Comparison of ENCODE assay signal across 7 cellular contexts in genomic region chr15:44560926-44561325, GRCh38. TPM values are rescaled to one million over a fixed set of nuclear protein-coding genes. Genes with fewer than 3 reads are reported as not detected.
DNase-seq lines count a peak whose midpoint lies in the region; ATAC-seq, FAIRE-seq and TF ChIP-seq lines count a peak whose summit lies in the region.
"Not testable (repeated sequence)": the region's sequence is repeated elsewhere in the genome, so short reads cannot be mapped to it uniquely, and the experiment has no call there.

No MANE protein-coding gene starts in this region.

- POLR2A ChIA-PET in CD4-positive, alpha-beta memory T cell (lab: Charles Lee; ENCODE audit: partially characterized antibody), result interaction anchor here (1.1 kb wide), 1 partner anchor 24 kb away, joined by 3 read pairs; the partner anchor contains the start of gene EIF3J
- POLR2A ChIA-PET in activated CD4-positive, alpha-beta T cell treated with anti-CD3 and anti-CD28 coated beads for 36 hours (lab: Charles Lee), result not testable (repeated sequence)

- peak overlapping the region; percentile 20 to 87 (median 77) for H3K27ac Mint-ChIP-seq in CD4-positive, alpha-beta memory T cell
- H3K27ac Mint-ChIP-seq in activated CD4-positive, alpha-beta T cell treated with anti-CD3 and anti-CD28 coated beads for 36 hours, result peak overlapping the region; percentile 69
- peak overlapping the region; percentile 83 for H3K27ac Mint-ChIP-seq in activated T-cell treated with anti-CD3 and anti-CD28 coated beads, Interleukin-2, amount 50 U/mL, for 24 hours
- peak overlapping the region; percentile 37 to 89 for H3K27ac Mint-ChIP-seq in activated naive CD4-positive, alpha-beta T cell treated with anti-CD3 and anti-CD28 coated beads, Interleukin-2, amount 50 U/mL, for 72 hours
- peak overlapping the region; percentile 23 for H3K27ac Mint-ChIP-seq in osteocyte (ENCODE audit: unreplicated experiment)

- intact Hi-C loops in CD4-positive, alpha-beta memory T cell (cut with micrococcal nuclease); activated CD4-positive, alpha-beta T cell treated with anti-CD3 and anti-CD28 coated beads for 36 hours (cut with DNase I, micrococcal nuclease): not testable (repeated sequence)

- peak overlapping the region; percentile 29 for H3K27ac ChIP-seq in CD4-positive, alpha-beta memory T cell (ENCODE audit: low read depth, low read length)
- H3K27ac ChIP-seq in cardiac muscle cell, result peak overlapping the region; percentile 36

- ATAC-seq in activated CD4-positive, alpha-beta T cell treated with anti-CD3 and anti-CD28 coated beads for 36 hours; activated naive CD4-positive, alpha-beta T cell treated with anti-CD3 and anti-CD28 coated beads, Interleukin-2, amount 50 U/mL, for 72 hours: not testable (repeated sequence)

- H3K4me3 ChIP-seq in CD4-positive, alpha-beta memory T cell (ENCODE audit: low read length in 2 of 2); cardiac muscle cell: not testable (repeated sequence)

- peaks cover 66 to 83% of the 10 kb centered on the region in 2 donors for H3K36me3 Mint-ChIP-seq in CD4-positive, alpha-beta memory T cell
- peaks cover 73% of the 10 kb centered on the region for H3K36me3 Mint-ChIP-seq in activated CD4-positive, alpha-beta T cell treated with anti-CD3 and anti-CD28 coated beads for 36 hours (ENCODE audit: low read depth)
- H3K36me3 Mint-ChIP-seq in activated T-cell treated with anti-CD3 and anti-CD28 coated beads, Interleukin-2, amount 50 U/mL, for 24 hours (ENCODE audit: low read depth), result peaks cover 98% of the 10 kb centered on the region
- H3K36me3 Mint-ChIP-seq in activated naive CD4-positive, alpha-beta T cell treated with anti-CD3 and anti-CD28 coated beads, Interleukin-2, amount 50 U/mL, for 72 hours, result peaks cover 9 to 45% of the 10 kb centered on the region in 2 donors
- peaks cover 55% of the 10 kb centered on the region for H3K36me3 Mint-ChIP-seq in osteocyte (ENCODE audit: unreplicated experiment)

- H3K4me3 Mint-ChIP-seq in CD4-positive, alpha-beta memory T cell, result peak overlapping the region in 4 of 8 donors; percentile 22 to 47 (median 31)
- not testable (repeated sequence) for H3K4me3 Mint-ChIP-seq in activated CD4-positive, alpha-beta T cell treated with anti-CD3 and anti-CD28 coated beads for 36 hours; activated T-cell treated with anti-CD3 and anti-CD28 coated beads, Interleukin-2, amount 50 U/mL, for 24 hours; osteocyte (ENCODE audit: unreplicated experiment)

- peaks cover 18 to 42% (median 27%) of the 10 kb centered on the region in 4 donors for H3K4me1 Mint-ChIP-seq in CD4-positive, alpha-beta memory T cell
- H3K4me1 Mint-ChIP-seq in activated CD4-positive, alpha-beta T cell treated with anti-CD3 and anti-CD28 coated beads for 36 hours, result peaks cover 18% of the 10 kb centered on the region
- H3K4me1 Mint-ChIP-seq in activated T-cell treated with anti-CD3 and anti-CD28 coated beads, Interleukin-2, amount 50 U/mL, for 24 hours (ENCODE audit: low read depth), result peaks cover 28% of the 10 kb centered on the region
- not testable (repeated sequence) for H3K4me1 Mint-ChIP-seq in osteocyte (ENCODE audit: unreplicated experiment)

- CTCF ChIA-PET in CD4-positive, alpha-beta memory T cell (lab: Charles Lee; ENCODE audit: partially characterized antibody), result interaction anchor here (2.9 kb wide), 1 partner anchor 17 kb away, joined by 14 read pairs; no protein-coding TSS in a partner anchor
- CTCF ChIA-PET in activated CD4-positive, alpha-beta T cell treated with anti-CD3 and anti-CD28 coated beads for 36 hours (lab: Charles Lee), result interaction anchor here (1.7 kb wide), 1 partner anchor 15 kb away, joined by 4 read pairs; no protein-coding TSS in a partner anchor

- not testable (repeated sequence) for H3K9me3 ChIP-seq in CD4-positive, alpha-beta memory T cell (ENCODE audit: control insufficient read depth in 1 of 2, low read length in 2 of 2); cardiac muscle cell (ENCODE audit: low read depth)

- H3K9me3 Mint-ChIP-seq in CD4-positive, alpha-beta memory T cell; activated CD4-positive, alpha-beta T cell treated with anti-CD3 and anti-CD28 coated beads for 36 hours (ENCODE audit: low read depth); activated T-cell treated with anti-CD3 and anti-CD28 coated beads, Interleukin-2, amount 50 U/mL, for 24 hours; activated naive CD4-positive, alpha-beta T cell treated with anti-CD3 and anti-CD28 coated beads, Interleukin-2, amount 50 U/mL, for 72 hours; osteocyte (ENCODE audit: unreplicated experiment): not testable (repeated sequence)

- peak; percentile 50 for FAIRE-seq in H54 (lab: Jason Lieb, UNC)

- peaks cover 21% of the 10 kb centered on the region for H3K4me1 ChIP-seq in CD4-positive, alpha-beta memory T cell (ENCODE audit: insufficient read depth, low read length)
- H3K4me1 ChIP-seq in cardiac muscle cell (ENCODE audit: low read depth), result not testable (repeated sequence)

- not testable (repeated sequence) for H3K27me3 ChIP-seq in CD4-positive, alpha-beta memory T cell (ENCODE audit: insufficient read depth, low read length); cardiac muscle cell

- not testable (repeated sequence) for TF ChIP-seq CTCF in cardiac muscle cell (IDR thresholded peaks at IDR 0.05; ENCODE audit: low read depth, low read length); osteocyte (IDR thresholded peaks at IDR 0.05)

- H3K27me3 Mint-ChIP-seq in CD4-positive, alpha-beta memory T cell; activated CD4-positive, alpha-beta T cell treated with anti-CD3 and anti-CD28 coated beads for 36 hours; activated T-cell treated with anti-CD3 and anti-CD28 coated beads, Interleukin-2, amount 50 U/mL, for 24 hours; osteocyte (ENCODE audit: unreplicated experiment): not testable (repeated sequence)

- peak in 4 of 5 donors; percentile 29 to 48 (median 34) for DNase-seq in CD4-positive, alpha-beta memory T cell
- not testable (repeated sequence) for DNase-seq in H54 (ENCODE audit: insufficient read length, low spot score); activated CD4-positive, alpha-beta T cell treated with anti-CD3 and anti-CD28 coated beads for 36 hours; activated T-cell treated with anti-CD3 and anti-CD28 coated beads, Interleukin-2, amount 50 U/mL, for 24 hours; activated naive CD4-positive, alpha-beta T cell treated with anti-CD3 and anti-CD28 coated beads, Interleukin-2, amount 50 U/mL, for 72 hours (ENCODE audit: low spot score in 2 of 2); cardiac muscle cell (ENCODE audit: low read depth in 1 of 2, low spot score in 1 of 2); osteocyte (ENCODE audit: extremely low spot score, unreplicated experiment)

- TF ChIP-seq POLR2A in H54 (IDR thresholded peaks at IDR 0.05; ENCODE audit: low read depth, low read length), result not testable (repeated sequence)

- peaks cover 60% of the 10 kb centered on the region for H3K36me3 ChIP-seq in CD4-positive, alpha-beta memory T cell (ENCODE audit: insufficient read depth, low read length)
- H3K36me3 ChIP-seq in cardiac muscle cell, result peaks cover 80% of the 10 kb centered on the region

RNA-seq across cellular contexts. Expression of gene EIF3J, which starts 24.0 kb away (rescaled TPM):
- total RNA-seq in CD4-positive, alpha-beta memory T cell, result 10 to 100 TPM; 65.0 to 76.8 TPM
- 10 to 100 TPM; 20.4 to 31.0 TPM for polyA plus RNA-seq in CD4-positive, alpha-beta memory T cell
- total RNA-seq in activated CD4-positive, alpha-beta T cell treated with anti-CD3 and anti-CD28 coated beads for 36 hours, result 100 to 1,000 TPM; 106 to 143 TPM
- 10 to 100 TPM; 74.8 to 78.0 TPM for total RNA-seq in activated naive CD4-positive, alpha-beta T cell treated with anti-CD3 and anti-CD28 coated beads, Interleukin-2, amount 50 U/mL, for 72 hours
- 23.4 and 55.7 TPM in 2 replicates for total RNA-seq in cardiac muscle cell
- polyA plus RNA-seq in cardiac muscle cell, result 29.7 and 31.6 TPM in 2 replicates
- total RNA-seq in osteocyte, result 82.1 and 94.2 TPM in 2 replicates

Comparison
In these comparisons a context has a peak if more than half of its experiments do, and no peak if none do; other contexts are left out.
1. H3K27ac Mint-ChIP-seq: peak in every context shown above with its lines; median percentile 83 in activated T-cell treated with anti-CD3 and anti-CD28 coated beads, Interleukin-2, amount 50 U/mL, for 24 hours; 77 in CD4-positive, alpha-beta memory T cell; 69 in activated CD4-positive, alpha-beta T cell treated with anti-CD3 and anti-CD28 coated beads for 36 hours; 63 in activated naive CD4-positive, alpha-beta T cell treated with anti-CD3 and anti-CD28 coated beads, Interleukin-2, amount 50 U/mL, for 72 hours; 23 in osteocyte.